ENCODE assay signal across 1 cellular context in the genomic region with DNA sequence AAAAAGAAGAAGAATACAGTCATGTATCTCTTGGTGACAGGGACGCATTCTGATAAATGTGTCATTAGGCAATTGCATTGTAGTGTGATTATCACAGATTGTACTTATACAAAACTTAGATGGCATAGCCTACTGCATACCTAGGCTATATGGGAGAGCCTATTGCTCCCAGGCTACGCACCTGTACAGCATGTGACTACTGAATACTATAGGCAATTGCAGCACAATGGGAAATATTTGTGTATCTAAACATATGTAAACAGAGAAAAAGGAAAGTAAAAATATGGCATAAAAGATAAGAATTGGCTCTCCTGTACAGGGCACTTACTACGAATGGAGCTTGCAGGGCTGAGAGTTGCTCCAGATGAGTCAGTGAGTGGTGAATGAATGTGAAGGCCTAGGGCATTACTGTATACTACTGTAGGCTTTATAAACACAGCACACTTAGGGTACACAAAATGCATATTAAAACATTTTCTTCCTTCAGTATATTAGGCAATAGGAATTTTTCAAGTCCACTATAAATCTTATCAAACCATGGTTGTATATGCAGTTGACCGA.
A peak's percentile ranks its signal among the peaks of the same experiment; 100 is the strongest.
TF ChIP-seq lines count a peak whose summit lies in the region.

No MANE protein-coding gene starts in this region.

TF ChIP-seq in IMR-90, 13 proteins besides CTCF, POLR2A, EP300 and RAD21:
- TF ChIP-seq FOS (IDR thresholded peaks at IDR 0.05; ENCODE audit: low read depth, low read length) (peak; percentile 55; the same call in 1 of the 2 replicates), SMC3 (IDR thresholded peaks at IDR 0.05; ENCODE audit: low read depth, low read length) (no peak)
